10 cellular contexts compared by ENCODE assay signal in the genomic region with DNA sequence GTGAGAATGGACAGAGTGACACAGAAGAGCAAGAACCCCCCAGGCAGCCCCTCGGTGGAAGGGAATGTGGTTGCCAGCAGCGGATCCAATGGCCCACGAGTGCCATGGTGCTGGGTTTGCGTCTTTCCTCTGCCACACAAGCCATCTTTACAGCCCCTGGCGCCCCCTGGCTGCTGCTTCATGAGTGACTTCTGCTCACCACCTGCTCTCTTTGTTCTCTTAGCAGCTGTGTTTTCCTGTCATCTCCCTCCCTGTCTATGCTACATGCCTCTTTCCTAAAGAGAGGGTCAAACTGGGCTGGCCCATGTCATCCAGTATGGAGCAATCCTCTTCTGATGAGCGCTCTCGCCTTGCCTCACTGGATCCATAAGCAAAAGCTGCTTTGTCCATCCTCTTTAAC.
DNase-seq lines count a peak whose midpoint lies in the region; ATAC-seq and TF ChIP-seq lines count a peak whose summit lies in the region.
"Had no signal": no experiment of that assay in that cellular context is flagged by ENCODE, and none has a peak within 500 bp of the region (broad histone marks: within the 10 kb centered on the region; RNA-seq: fewer than 3 reads in every experiment).

No MANE protein-coding gene starts in this region.

- H3F3A ChIP-seq in smooth muscle cell (ENCODE audit: low read depth) = no peaks in the 10 kb centered on the region

- peak; percentile 47 for TF ChIP-seq CTCF in smooth muscle cell (IDR thresholded peaks at IDR 0.05; ENCODE audit: borderline replicate concordance, insufficient read depth, poor library complexity, severe bottlenecking)

- H4K20me1 ChIP-seq in smooth muscle cell (ENCODE audit: low read depth) = no peaks in the 10 kb centered on the region

- no peak overlapping the region for H3K9ac ChIP-seq in smooth muscle cell (ENCODE audit: low read depth)
- H3K9ac ChIP-seq: parathyroid adenoma had no signal

- H3K4me1 ChIP-seq in smooth muscle cell (ENCODE audit: low read depth) = no peaks in the 10 kb centered on the region
- H3K4me1 ChIP-seq: parathyroid adenoma had no signal

- H3K4me3 ChIP-seq in smooth muscle cell = no peak overlapping the region

- no peak overlapping the region for H3K4me2 ChIP-seq in smooth muscle cell

- H2AFZ ChIP-seq in smooth muscle cell (ENCODE audit: low read depth) = no peak overlapping the region
- H2AFZ ChIP-seq: parathyroid adenoma had no signal

- H3K27ac ChIP-seq in smooth muscle cell (ENCODE audit: low read depth) = no peak overlapping the region
- H3K27ac ChIP-seq: parathyroid adenoma had no signal

- no peaks in the 10 kb centered on the region for H3K9me3 ChIP-seq in smooth muscle cell (replicated peaks; ENCODE audit: low read depth)

- no peak for TF ChIP-seq EP300 in Ishikawa (IDR thresholded peaks at IDR 0.05; ENCODE audit: borderline replicate concordance)

- intact Hi-C loops in head of caudate nucleus (cut with DNase I) = no loop called here

- TF ChIP-seq RAD21 in Ishikawa (IDR thresholded peaks at IDR 0.05; ENCODE audit: low read depth) = peak; percentile 63

- no peaks in the 10 kb centered on the region for H3K36me3 ChIP-seq in smooth muscle cell (ENCODE audit: low read depth)

- 51% methylated on average over 7 of the region's 7 CpGs for WGBS in smooth muscle cell (ENCODE audit: low lambda C conversion rate)

- no peaks in the 10 kb centered on the region for H3K27me3 ChIP-seq in smooth muscle cell (ENCODE audit: low read depth)

- no peak for ATAC-seq in GM21447 (IDR thresholded peaks at IDR 0.05; ENCODE audit: unreplicated experiment)
- ATAC-seq in HG02642 (IDR thresholded peaks at IDR 0.05; ENCODE audit: poor library complexity, unreplicated experiment) = no peak

- H3K79me2 ChIP-seq in smooth muscle cell (ENCODE audit: low read depth) = no peaks in the 10 kb centered on the region
- H3K79me2 ChIP-seq: parathyroid adenoma had no signal

- DNase-seq in NCI-H2081 (lab: John Stamatoyannopoulos, UW) (peak; percentile 26 to 46), NCI-H2081 treated with DMSO at 0.1 percent for 48 hours (lab: John Stamatoyannopoulos, UW) (no peak), SKM-1 (lab: John Stamatoyannopoulos, UW; ENCODE audit: unreplicated experiment) (peak; percentile 2), head of caudate nucleus (peak in 41 of 42 donors; percentile 22 to 85 (median 60)), smooth muscle cell (lab: John Stamatoyannopoulos, UW; ENCODE audit: unreplicated experiment) (no peak)
- DNase-seq: activated B cell treated with CpG ODN at 0.5 μM for 24 hours had no signal

TF ChIP-seq in Ishikawa, 13 proteins besides CTCF, POLR2A, EP300 and RAD21:
- TF ChIP-seq, protein P1, sequence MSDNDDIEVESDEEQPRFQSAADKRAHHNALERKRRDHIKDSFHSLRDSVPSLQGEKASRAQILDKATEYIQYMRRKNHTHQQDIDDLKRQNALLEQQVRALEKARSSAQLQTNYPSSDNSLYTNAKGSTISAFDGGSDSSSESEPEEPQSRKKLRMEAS (IDR thresholded peaks at IDR 0.05) = no peak
- TF ChIP-seq CEBPB (IDR thresholded peaks at IDR 0.05) (no peak), EGR1 (IDR thresholded peaks at IDR 0.05) (no peak), YY1 (IDR thresholded peaks at IDR 0.05; ENCODE audit: low read depth) (no peak), NFIC (IDR thresholded peaks at IDR 0.05) (no peak), TAF1 (IDR thresholded peaks at IDR 0.05; ENCODE audit: low read depth) (no peak), TEAD4 (IDR thresholded peaks at IDR 0.05) (no peak), TCF12 (IDR thresholded peaks at IDR 0.05; ENCODE audit: low read depth) (no peak), FOXM1 (IDR thresholded peaks at IDR 0.05; ENCODE audit: borderline replicate concordance, low read depth) (no peak), CREB1 (IDR thresholded peaks at IDR 0.05; ENCODE audit: low read depth) (no peak), ZBTB7A (IDR thresholded peaks at IDR 0.05; ENCODE audit: low read depth) (no peak)
- TF ChIP-seq, protein P2, sequence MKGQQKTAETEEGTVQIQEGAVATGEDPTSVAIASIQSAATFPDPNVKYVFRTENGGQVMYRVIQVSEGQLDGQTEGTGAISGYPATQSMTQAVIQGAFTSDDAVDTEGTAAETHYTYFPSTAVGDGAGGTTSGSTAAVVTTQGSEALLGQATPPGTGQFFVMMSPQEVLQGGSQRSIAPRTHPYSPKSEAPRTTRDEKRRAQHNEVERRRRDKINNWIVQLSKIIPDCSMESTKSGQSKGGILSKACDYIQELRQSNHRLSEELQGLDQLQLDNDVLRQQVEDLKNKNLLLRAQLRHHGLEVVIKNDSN (IDR thresholded peaks at IDR 0.05) = no peak
- TF ChIP-seq, protein P3, sequence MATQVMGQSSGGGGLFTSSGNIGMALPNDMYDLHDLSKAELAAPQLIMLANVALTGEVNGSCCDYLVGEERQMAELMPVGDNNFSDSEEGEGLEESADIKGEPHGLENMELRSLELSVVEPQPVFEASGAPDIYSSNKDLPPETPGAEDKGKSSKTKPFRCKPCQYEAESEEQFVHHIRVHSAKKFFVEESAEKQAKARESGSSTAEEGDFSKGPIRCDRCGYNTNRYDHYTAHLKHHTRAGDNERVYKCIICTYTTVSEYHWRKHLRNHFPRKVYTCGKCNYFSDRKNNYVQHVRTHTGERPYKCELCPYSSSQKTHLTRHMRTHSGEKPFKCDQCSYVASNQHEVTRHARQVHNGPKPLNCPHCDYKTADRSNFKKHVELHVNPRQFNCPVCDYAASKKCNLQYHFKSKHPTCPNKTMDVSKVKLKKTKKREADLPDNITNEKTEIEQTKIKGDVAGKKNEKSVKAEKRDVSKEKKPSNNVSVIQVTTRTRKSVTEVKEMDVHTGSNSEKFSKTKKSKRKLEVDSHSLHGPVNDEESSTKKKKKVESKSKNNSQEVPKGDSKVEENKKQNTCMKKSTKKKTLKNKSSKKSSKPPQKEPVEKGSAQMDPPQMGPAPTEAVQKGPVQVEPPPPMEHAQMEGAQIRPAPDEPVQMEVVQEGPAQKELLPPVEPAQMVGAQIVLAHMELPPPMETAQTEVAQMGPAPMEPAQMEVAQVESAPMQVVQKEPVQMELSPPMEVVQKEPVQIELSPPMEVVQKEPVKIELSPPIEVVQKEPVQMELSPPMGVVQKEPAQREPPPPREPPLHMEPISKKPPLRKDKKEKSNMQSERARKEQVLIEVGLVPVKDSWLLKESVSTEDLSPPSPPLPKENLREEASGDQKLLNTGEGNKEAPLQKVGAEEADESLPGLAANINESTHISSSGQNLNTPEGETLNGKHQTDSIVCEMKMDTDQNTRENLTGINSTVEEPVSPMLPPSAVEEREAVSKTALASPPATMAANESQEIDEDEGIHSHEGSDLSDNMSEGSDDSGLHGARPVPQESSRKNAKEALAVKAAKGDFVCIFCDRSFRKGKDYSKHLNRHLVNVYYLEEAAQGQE (IDR thresholded peaks at IDR 0.05; ENCODE audit: low read depth) = no peak
TF ChIP-seq in Ishikawa: peak in this region for 0.

Comparison
In these comparisons a context has a peak if more than half of its experiments do, and no peak if none do; other contexts are left out.
1. DNase-seq: peak in NCI-H2081 (2 of 2), SKM-1 (single experiment) and head of caudate nucleus (41 of 42); none in NCI-H2081 treated with DMSO at 0.1 percent for 48 hours (single experiment) and smooth muscle cell (single experiment).